In genomic region chr2:158025263-158025996, GRCh38 we compare ENCODE assay signal across 1 cellular context.
TF ChIP-seq lines count a peak whose summit lies in the region.

No MANE protein-coding gene starts in this region.

TF ChIP-seq in IMR-90, 13 proteins besides CTCF, POLR2A, EP300 and RAD21:
- no peak for TF ChIP-seq ELK1 (IDR thresholded peaks at IDR 0.05; ENCODE audit: borderline replicate concordance, low read depth, low read length)
- no peak for TF ChIP-seq MAFK (IDR thresholded peaks at IDR 0.05; ENCODE audit: low read depth, low read length)
- TF ChIP-seq USF2 (IDR thresholded peaks at IDR 0.05; ENCODE audit: low read depth, low read length), result peak; percentile 32; the same call in 1 of the 2 replicates
TF ChIP-seq in IMR-90: peak in this region for 1.
